In the genomic region with DNA sequence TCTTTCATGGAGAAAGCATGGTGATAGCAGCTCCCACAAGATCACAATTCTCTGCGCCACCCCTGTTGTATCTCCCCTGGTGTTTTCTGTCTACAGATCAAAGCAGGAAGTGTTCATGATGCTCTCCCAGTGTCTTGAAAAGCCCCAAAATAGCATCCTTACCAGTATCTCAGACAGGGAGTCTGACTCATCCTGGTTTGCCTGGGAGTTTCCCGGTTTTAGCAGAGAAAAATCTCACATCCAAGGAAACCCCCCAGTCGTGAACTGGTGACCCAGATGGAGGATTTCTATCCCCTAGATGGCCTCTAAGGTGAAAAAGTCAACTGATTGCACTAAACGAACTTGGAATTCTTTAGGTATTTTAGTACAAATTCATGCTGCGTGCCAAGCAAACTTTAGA, we compare ENCODE assay signal across 2 cellular contexts.
TF ChIP-seq lines count a peak whose summit lies in the region.

No MANE protein-coding gene starts in this region.

TF ChIP-seq in SK-N-SH, 30 proteins besides CTCF, POLR2A, EP300 and RAD21 (continued from another document):
- TF ChIP-seq USF2 (IDR thresholded peaks at IDR 0.05; ENCODE audit: borderline replicate concordance, low read depth, low read length) (no peak), NRF1 (IDR thresholded peaks at IDR 0.05; ENCODE audit: low read depth, low read length) (no peak), SIN3A (IDR thresholded peaks at IDR 0.05; ENCODE audit: borderline replicate concordance, low read depth, low read length) (no peak), EZH2phosphoT487 (IDR thresholded peaks at IDR 0.05; ENCODE audit: borderline replicate concordance, low read depth) (no peak), GATA2 (CRISPR knock-in tag; IDR thresholded peaks at IDR 0.05) (no peak), TAF1 (IDR thresholded peaks at IDR 0.05; ENCODE audit: borderline replicate concordance, low read depth, low read length) (no peak), JUND (IDR thresholded peaks at IDR 0.05) (no peak), TCF12 (IDR thresholded peaks at IDR 0.05) (no peak), RCOR1 (IDR thresholded peaks at IDR 0.05; ENCODE audit: low read length) (no peak)
- TF ChIP-seq, protein P1, sequence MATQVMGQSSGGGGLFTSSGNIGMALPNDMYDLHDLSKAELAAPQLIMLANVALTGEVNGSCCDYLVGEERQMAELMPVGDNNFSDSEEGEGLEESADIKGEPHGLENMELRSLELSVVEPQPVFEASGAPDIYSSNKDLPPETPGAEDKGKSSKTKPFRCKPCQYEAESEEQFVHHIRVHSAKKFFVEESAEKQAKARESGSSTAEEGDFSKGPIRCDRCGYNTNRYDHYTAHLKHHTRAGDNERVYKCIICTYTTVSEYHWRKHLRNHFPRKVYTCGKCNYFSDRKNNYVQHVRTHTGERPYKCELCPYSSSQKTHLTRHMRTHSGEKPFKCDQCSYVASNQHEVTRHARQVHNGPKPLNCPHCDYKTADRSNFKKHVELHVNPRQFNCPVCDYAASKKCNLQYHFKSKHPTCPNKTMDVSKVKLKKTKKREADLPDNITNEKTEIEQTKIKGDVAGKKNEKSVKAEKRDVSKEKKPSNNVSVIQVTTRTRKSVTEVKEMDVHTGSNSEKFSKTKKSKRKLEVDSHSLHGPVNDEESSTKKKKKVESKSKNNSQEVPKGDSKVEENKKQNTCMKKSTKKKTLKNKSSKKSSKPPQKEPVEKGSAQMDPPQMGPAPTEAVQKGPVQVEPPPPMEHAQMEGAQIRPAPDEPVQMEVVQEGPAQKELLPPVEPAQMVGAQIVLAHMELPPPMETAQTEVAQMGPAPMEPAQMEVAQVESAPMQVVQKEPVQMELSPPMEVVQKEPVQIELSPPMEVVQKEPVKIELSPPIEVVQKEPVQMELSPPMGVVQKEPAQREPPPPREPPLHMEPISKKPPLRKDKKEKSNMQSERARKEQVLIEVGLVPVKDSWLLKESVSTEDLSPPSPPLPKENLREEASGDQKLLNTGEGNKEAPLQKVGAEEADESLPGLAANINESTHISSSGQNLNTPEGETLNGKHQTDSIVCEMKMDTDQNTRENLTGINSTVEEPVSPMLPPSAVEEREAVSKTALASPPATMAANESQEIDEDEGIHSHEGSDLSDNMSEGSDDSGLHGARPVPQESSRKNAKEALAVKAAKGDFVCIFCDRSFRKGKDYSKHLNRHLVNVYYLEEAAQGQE (IDR thresholded peaks at IDR 0.05; ENCODE audit: low read depth, low read length) = no peak
- TF ChIP-seq, protein P2, sequence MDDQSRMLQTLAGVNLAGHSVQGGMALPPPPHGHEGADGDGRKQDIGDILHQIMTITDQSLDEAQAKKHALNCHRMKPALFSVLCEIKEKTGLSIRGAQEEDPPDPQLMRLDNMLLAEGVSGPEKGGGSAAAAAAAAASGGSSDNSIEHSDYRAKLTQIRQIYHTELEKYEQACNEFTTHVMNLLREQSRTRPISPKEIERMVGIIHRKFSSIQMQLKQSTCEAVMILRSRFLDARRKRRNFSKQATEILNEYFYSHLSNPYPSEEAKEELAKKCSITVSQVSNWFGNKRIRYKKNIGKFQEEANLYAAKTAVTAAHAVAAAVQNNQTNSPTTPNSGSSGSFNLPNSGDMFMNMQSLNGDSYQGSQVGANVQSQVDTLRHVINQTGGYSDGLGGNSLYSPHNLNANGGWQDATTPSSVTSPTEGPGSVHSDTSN (IDR thresholded peaks at IDR 0.05) = no peak

TF ChIP-seq in SK-N-SH treated with all-trans-retinoic acid at 6 μM for 48 hours, 23 proteins besides CTCF, POLR2A, EP300 and RAD21 (continued from another document):
- no peak for TF ChIP-seq CSDC2 (CRISPR knock-in tag; IDR thresholded peaks at IDR 0.05)
- TF ChIP-seq ZC3H10 (CRISPR knock-in tag; IDR thresholded peaks at IDR 0.05) = no peak
- TF ChIP-seq PATZ1 (CRISPR knock-in tag; IDR thresholded peaks at IDR 0.05; ENCODE audit: borderline replicate concordance) = no peak
- TF ChIP-seq, protein P3, sequence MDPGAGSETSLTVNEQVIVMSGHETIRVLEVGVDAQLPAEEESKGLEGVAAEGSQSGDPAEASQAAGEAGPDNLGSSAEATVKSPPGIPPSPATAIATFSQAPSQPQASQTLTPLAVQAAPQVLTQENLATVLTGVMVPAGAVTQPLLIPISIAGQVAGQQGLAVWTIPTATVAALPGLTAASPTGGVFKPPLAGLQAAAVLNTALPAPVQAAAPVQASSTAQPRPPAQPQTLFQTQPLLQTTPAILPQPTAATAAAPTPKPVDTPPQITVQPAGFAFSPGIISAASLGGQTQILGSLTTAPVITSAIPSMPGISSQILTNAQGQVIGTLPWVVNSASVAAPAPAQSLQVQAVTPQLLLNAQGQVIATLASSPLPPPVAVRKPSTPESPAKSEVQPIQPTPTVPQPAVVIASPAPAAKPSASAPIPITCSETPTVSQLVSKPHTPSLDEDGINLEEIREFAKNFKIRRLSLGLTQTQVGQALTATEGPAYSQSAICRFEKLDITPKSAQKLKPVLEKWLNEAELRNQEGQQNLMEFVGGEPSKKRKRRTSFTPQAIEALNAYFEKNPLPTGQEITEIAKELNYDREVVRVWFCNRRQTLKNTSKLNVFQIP (CRISPR knock-in tag; IDR thresholded peaks at IDR 0.05; ENCODE audit: borderline replicate concordance, low read depth) = no peak
- TF ChIP-seq RARB (CRISPR knock-in tag; IDR thresholded peaks at IDR 0.05) = no peak
- TF ChIP-seq OSR1 (CRISPR knock-in tag; IDR thresholded peaks at IDR 0.05) = no peak
- no peak for TF ChIP-seq ZNF565 (CRISPR knock-in tag; conservative IDR thresholded peaks at IDR 0.05; ENCODE audit: low read depth)
TF ChIP-seq in SK-N-SH treated with all-trans-retinoic acid at 6 μM for 48 hours: peak in this region for 0.
